Comparison of ENCODE assay signal across 8 cellular contexts in genomic region chr10:7956508-7956907, GRCh38.
A peak's percentile ranks its signal among the peaks of the same experiment; 100 is the strongest.
DNase-seq lines count a peak whose midpoint lies in the region; ATAC-seq and TF ChIP-seq lines count a peak whose summit lies in the region.

No MANE protein-coding gene starts in this region.

- H3K27me3 ChIP-seq in H7 (ENCODE audit: control insufficient read depth, insufficient read depth, low read length), result no peaks in the 10 kb centered on the region
- H3K27me3 ChIP-seq in lower lobe of right lung (ENCODE audit: low read depth), result no peaks in the 10 kb centered on the region

- H3K27ac ChIP-seq in lower lobe of right lung, result no peak overlapping the region

- TF ChIP-seq POLR2A in erythroblast (IDR thresholded peaks at IDR 0.05; ENCODE audit: low read length), result no peak

- H3K9me3 ChIP-seq in lower lobe of right lung, result no peaks in the 10 kb centered on the region

- DNase-seq in GM03348 (ENCODE audit: low spot score) (peak; percentile 79), M059J (ENCODE audit: low read depth) (peak; percentile 50), erythroblast (lab: John Stamatoyannopoulos, UW) (peak; percentile 41 to 71), NCI-H187 (lab: John Stamatoyannopoulos, UW) (no peak), H7 (no peak), lower lobe of right lung (no peak), T1000 (lab: John Stamatoyannopoulos, UW) (no peak)

- H3K36me3 ChIP-seq in H7 (replicated peaks; ENCODE audit: control insufficient read depth, insufficient read depth, low read length) (no peaks in the 10 kb centered on the region), lower lobe of right lung (no peaks in the 10 kb centered on the region)

- intact Hi-C loops in lower lobe of right lung (cut with DNase I), result no loop called here

- ATAC-seq in GM21786 (IDR thresholded peaks at IDR 0.05; ENCODE audit: unreplicated experiment) (peak; percentile 82), lower lobe of right lung (no peak)

- peaks cover 8% of the 10 kb centered on the region for H3K4me1 ChIP-seq in lower lobe of right lung

- TF ChIP-seq CTCF in lower lobe of right lung (IDR thresholded peaks at IDR 0.05), result no peak

- H3K4me3 ChIP-seq in H7 (ENCODE audit: insufficient read depth, low read depth, low read length), result no peak overlapping the region
- no peak overlapping the region for H3K4me3 ChIP-seq in lower lobe of right lung

Comparison
In these comparisons a context has a peak if more than half of its experiments do, and no peak if none do; other contexts are left out.
1. DNase-seq: peak in GM03348 (single experiment), M059J (single experiment) and erythroblast (2 of 2); none in NCI-H187 (0 of 2), H7 (single experiment), lower lobe of right lung (single experiment) and T1000 (single experiment).